ENCODE assay signal across 21 cellular contexts in the genomic region with DNA sequence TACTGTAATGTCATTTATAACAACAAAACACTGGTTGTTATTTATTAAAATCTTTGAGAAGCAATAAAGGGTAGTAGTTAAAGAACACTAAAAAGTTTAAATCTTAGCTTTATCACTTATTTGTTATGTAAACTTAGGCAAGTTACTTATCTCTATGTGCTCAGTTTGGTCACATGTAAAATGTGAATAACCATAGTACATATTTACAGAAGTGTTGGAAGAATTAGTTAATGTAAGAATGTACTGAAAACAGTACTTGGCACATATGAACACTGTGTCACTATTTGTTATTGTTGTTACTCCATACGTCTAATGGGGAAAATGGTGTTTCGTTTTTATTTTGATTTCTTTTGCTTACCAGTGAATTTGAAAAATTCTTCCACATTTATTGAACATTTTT.
"Had no signal": no experiment of that assay in that cellular context is flagged by ENCODE, and none has a peak within 500 bp of the region (broad histone marks: within the 10 kb centered on the region; RNA-seq: fewer than 3 reads in every experiment).

No MANE protein-coding gene starts in this region.

- H3K9ac ChIP-seq: SK-N-SH had no signal

- H3K9me2 ChIP-seq: SK-N-SH had no signal

- FAIRE-seq: HepG2, RCC 7860 had no signal

- DNase-seq: IMR-90, Kasumi-1, MM.1S, NCI-H1092 treated with DMSO at 0.1 percent for 48 hours, NCI-H1436, NCI-H187, NCI-H2029, NCI-H2081 treated with DMSO at 0.1 percent for 48 hours, NCI-H2171, NCI-H226, NCI-H446, NCI-H510A, NCI-H524 treated with DMSO at 0.1 percent for 48 hours, NCI-H69, NCI-H774, Right ventricle myocardium superior, RPMI8226, SK-N-SH, SW 1271 had no signal

- H3K9me3 ChIP-seq: SK-N-SH had no signal

- H3K4me2 ChIP-seq: SK-N-SH had no signal

- ATAC-seq: HepG2 had no signal
